ENCODE assay signal across 19 cellular contexts in the genomic region with DNA sequence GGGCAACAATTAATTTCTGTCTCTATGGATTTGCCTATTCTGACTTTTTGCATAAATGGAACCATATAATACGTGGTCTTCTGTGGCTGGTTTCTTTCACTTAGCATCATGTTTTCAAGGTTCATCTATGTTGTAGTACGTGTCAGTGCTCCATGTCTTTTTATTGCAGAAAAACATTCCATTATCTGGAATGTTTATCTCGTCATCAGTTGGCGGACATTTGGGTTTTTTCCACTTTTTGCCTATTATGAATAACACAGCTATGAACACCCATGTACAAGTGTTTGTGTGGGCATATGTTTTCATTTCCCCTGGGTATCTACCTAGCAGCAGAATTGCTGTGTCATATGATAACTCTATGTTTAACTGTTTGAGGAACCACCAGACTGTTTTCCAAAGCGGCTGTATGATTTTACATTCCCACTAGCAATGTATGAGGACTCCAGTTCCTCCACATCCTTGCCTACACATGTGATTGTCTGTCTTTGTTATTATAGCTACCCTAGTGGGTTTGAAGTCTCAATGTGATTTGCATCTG. TPM values are rescaled to one million over a fixed set of nuclear protein-coding genes. Genes with fewer than 3 reads are reported as not detected.
A peak's percentile ranks its signal among the peaks of the same experiment; 100 is the strongest.
DNase-seq lines count a peak whose midpoint lies in the region; ATAC-seq, FAIRE-seq and TF ChIP-seq lines count a peak whose summit lies in the region.
"Had no signal": no experiment of that assay in that cellular context is flagged by ENCODE, and none has a peak within 500 bp of the region (broad histone marks: within the 10 kb centered on the region; RNA-seq: fewer than 3 reads in every experiment).

No MANE protein-coding gene starts in this region.

- H3K36me3 Mint-ChIP-seq in T-helper 17 cell (ENCODE audit: low read depth) (peaks cover 2% of the 10 kb centered on the region), osteocyte (ENCODE audit: unreplicated experiment) (no peaks in the 10 kb centered on the region)

- no peak overlapping the region for H3K27ac Mint-ChIP-seq in T-helper 17 cell
- no peak overlapping the region for H3K27ac Mint-ChIP-seq in osteocyte (ENCODE audit: unreplicated experiment)
- H3K27ac Mint-ChIP-seq: CD4-positive, alpha-beta T cell had no signal

- H2AFZ ChIP-seq in HepG2 (ENCODE audit: low read length) = no peak overlapping the region

- no peaks in the 10 kb centered on the region for H3K79me2 ChIP-seq in HepG2 (ENCODE audit: insufficient read depth, low read length)

- H3K4me1 ChIP-seq in HepG2 (ENCODE audit: insufficient read depth, low read length) = no peaks in the 10 kb centered on the region
- no peaks in the 10 kb centered on the region for H3K4me1 ChIP-seq in right lobe of liver
- H3K4me1 ChIP-seq in tibial nerve = no peaks in the 10 kb centered on the region
- H3K4me1 ChIP-seq: BE2C, Caco-2 had no signal

- H3K4me1 Mint-ChIP-seq in T-helper 17 cell (peaks cover 2% of the 10 kb centered on the region), osteocyte (ENCODE audit: unreplicated experiment) (no peaks in the 10 kb centered on the region)

- DNase-seq in HepG2 (ENCODE audit: low spot score) (no peak), right lobe of liver (no peak), T-helper 17 cell (no peak), osteocyte (ENCODE audit: extremely low spot score, unreplicated experiment) (peak; percentile 6), UCSD-AML1 (lab: John Stamatoyannopoulos, UW; ENCODE audit: unreplicated experiment) (no peak), 8988T (no peak), tibial nerve (ENCODE audit: low spot score in 2 of 2) (no peak)
- DNase-seq: BE2C; C1 segment of cervical spinal cord; Caco-2; CD4-positive, alpha-beta T cell; GDM1; HCEC 1CT; IMR-90; KBM-7 had no signal

- H3K9me3 ChIP-seq in HepG2 (ENCODE audit: low read length) (no peaks in the 10 kb centered on the region), right lobe of liver (no peaks in the 10 kb centered on the region), T-helper 17 cell (ENCODE audit: control insufficient read depth, low read length, poor library complexity, severe bottlenecking) (no peaks in the 10 kb centered on the region), tibial nerve (no peaks in the 10 kb centered on the region)
- H3K9me3 ChIP-seq: BE2C, Caco-2 had no signal

- H3K4me3 Mint-ChIP-seq in T-helper 17 cell (peak overlapping the region; percentile 5), osteocyte (ENCODE audit: unreplicated experiment) (no peak overlapping the region)
- H3K4me3 Mint-ChIP-seq: CD4-positive, alpha-beta T cell had no signal

- TF ChIP-seq CTCF in HepG2 (CRISPR knock-in tag; IDR thresholded peaks at IDR 0.05) (no peak), right lobe of liver (IDR thresholded peaks at IDR 0.05) (no peak), osteocyte (IDR thresholded peaks at IDR 0.05) (no peak), tibial nerve (IDR thresholded peaks at IDR 0.05) (no peak)

- peaks cover 30% of the 10 kb centered on the region for H3K27me3 Mint-ChIP-seq in T-helper 17 cell
- H3K27me3 Mint-ChIP-seq in osteocyte (ENCODE audit: unreplicated experiment) = peaks cover 3% of the 10 kb centered on the region
- H3K27me3 Mint-ChIP-seq: CD4-positive, alpha-beta T cell had no signal

- H3K27ac ChIP-seq in HepG2 (ENCODE audit: extremely low read length, insufficient read depth, low read length) (no peak overlapping the region), right lobe of liver (no peak overlapping the region), tibial nerve (no peak overlapping the region)
- H3K27ac ChIP-seq: HL-60 had no signal

- POLR2A ChIA-PET in HepG2 (lab: Yijun Ruan, JAX) = no interaction called here

- H3K4me3 ChIP-seq in HepG2 (replicated peaks in 1 of 3; ENCODE audit: insufficient read depth in 1 of 3, low read depth in 2 of 3, low read length in 3 of 3) = no peak overlapping the region
- no peak overlapping the region for H3K4me3 ChIP-seq in right lobe of liver
- no peak overlapping the region for H3K4me3 ChIP-seq in tibial nerve

- 29% methylated on average over 5 of the region's 5 CpGs for WGBS in HepG2 (ENCODE audit: low lambda C conversion rate)
- 85% methylated on average over 5 of the region's 5 CpGs for WGBS in right lobe of liver (ENCODE audit: insufficient coverage, low coverage, low lambda C conversion rate, missing lambda C conversion rate)
- WGBS in tibial nerve, 2 donors = 76 to 78% methylated on average over 5 of the region's 5 CpGs

- in situ Hi-C loops in HepG2 (cut with HindIII; ENCODE audit: extremely low pct_ligation_motif_present, low pct_unique_long_range_greater_than_20kb) = no loop called here

- no peak for TF ChIP-seq POLR2A in HepG2 (IDR thresholded peaks at IDR 0.05; ENCODE audit: insufficient read depth in 1 of 2, low read depth in 2 of 2, low read length in 2 of 2)
- TF ChIP-seq POLR2A in right lobe of liver (IDR thresholded peaks at IDR 0.05) = no peak
- TF ChIP-seq POLR2A in tibial nerve (IDR thresholded peaks at IDR 0.05) = no peak

- CTCF ChIA-PET in HepG2 (lab: Yijun Ruan, JAX; ENCODE audit: low intra/inter-chr PET ratio, low total read pairs) = no interaction called here

- H3K27me3 ChIP-seq in HepG2 (ENCODE audit: control insufficient read depth in 1 of 2, insufficient read depth in 2 of 2, low read length in 2 of 2) (peaks cover 16 to 63% of the 10 kb centered on the region in 2 experiments), right lobe of liver (no peaks in the 10 kb centered on the region), tibial nerve (no peaks in the 10 kb centered on the region)
- H3K27me3 ChIP-seq: BE2C had no signal

- H3K9me3 Mint-ChIP-seq in osteocyte (ENCODE audit: unreplicated experiment) = no peaks in the 10 kb centered on the region
- H3K9me3 Mint-ChIP-seq: CD4-positive, alpha-beta T cell had no signal

- H3K4me2 ChIP-seq in HepG2 (ENCODE audit: low read depth, low read length) = no peak overlapping the region

- intact Hi-C loops in HepG2 (cut with micrococcal nuclease; ENCODE audit: unreplicated experiment) (no loop called here), right lobe of liver (cut with DNase I) (no loop called here)

- no peak for FAIRE-seq in HepG2 (lab: Jason Lieb, UNC)
- FAIRE-seq: D721Med, GM12892, GM18507 had no signal

- no TSS peak for BruUV-seq in HepG2 (replicated peaks; lab: Mats Ljungman, UMichigan)

- TF ChIP-seq RAD21 in HepG2 (CRISPR knock-in tag; IDR thresholded peaks at IDR 0.05) = no peak

- no peak overlapping the region for H3K9ac ChIP-seq in HepG2 (ENCODE audit: insufficient read depth, low read depth, low read length)

- TF ChIP-seq EP300 in HepG2 (IDR thresholded peaks at IDR 0.05; ENCODE audit: low read depth in 2 of 2, low read length in 2 of 2) = no peak
- TF ChIP-seq EP300 in HepG2 (CRISPR knock-in tag; IDR thresholded peaks at IDR 0.05; ENCODE audit: borderline replicate concordance) = no peak
- no peak for TF ChIP-seq EP300 in tibial nerve (IDR thresholded peaks at IDR 0.05)

- ATAC-seq in HepG2 (no peak), right lobe of liver (no peak), T-helper 17 cell (no peak)

- H3K36me3 ChIP-seq in HepG2 (replicated peaks in 1 of 2; ENCODE audit: control insufficient read depth in 1 of 2, insufficient read depth in 2 of 2, low read length in 2 of 2) (no peaks in the 10 kb centered on the region), right lobe of liver (no peaks in the 10 kb centered on the region), tibial nerve (no peaks in the 10 kb centered on the region)
- H3K36me3 ChIP-seq: BE2C had no signal

- no peaks in the 10 kb centered on the region for H4K20me1 ChIP-seq in HepG2 (ENCODE audit: insufficient read depth, low read length)

RNA-seq across cellular contexts. Expression of a gene that starts 49.9 kb away (rescaled TPM):
- not detected in 2 replicates for total RNA-seq in HepG2 (2016; rRNA removed; fragmentation: Illumina TruSeq; extraction: Trizol)
- not detected in 2 replicates for total RNA-seq in HepG2 (2016; cell fraction: cytosol; rRNA removed; fragmentation: Illumina TruSeq; extraction: Trizol; ENCODE audit: low read depth)
- not detected in 2 replicates for total RNA-seq in HepG2 (2016; cell fraction: insoluble cytoplasmic fraction; rRNA removed; fragmentation: Illumina TruSeq; extraction: Trizol)
- total RNA-seq in HepG2 (2016; cell fraction: membrane; rRNA removed; fragmentation: Illumina TruSeq; extraction: Trizol) = not detected in 2 replicates
- not detected in 2 replicates for total RNA-seq in HepG2 (2016; cell fraction: nucleus; rRNA removed; fragmentation: Illumina TruSeq; extraction: Trizol)
- 0.03 TPM in 1 of 2 replicates, not detected in the other for polyA plus RNA-seq in HepG2 (2011; rRNA removed)
- 0.01 TPM in 1 of 2 replicates, not detected in the other for polyA plus RNA-seq in HepG2 (2011; cell fraction: cytosol; rRNA removed)
- polyA plus RNA-seq in HepG2 (2011; cell fraction: nucleus; rRNA removed) = 0.11 and 0.12 TPM in 2 replicates
- polyA plus RNA-seq in HepG2 (2012) = not detected in 2 replicates
- polyA plus RNA-seq in HepG2 (2016; cell fraction: cytosol; fragmentation: Illumina TruSeq; extraction: Trizol; ENCODE audit: low read depth) = not detected in 2 replicates
- polyA plus RNA-seq in HepG2 (2016; cell fraction: insoluble cytoplasmic fraction; fragmentation: Illumina TruSeq; extraction: Trizol; ENCODE audit: low read depth) = not detected in 2 replicates
- not detected in 2 replicates for polyA plus RNA-seq in HepG2 (2016; cell fraction: membrane; fragmentation: Illumina TruSeq; extraction: Trizol; ENCODE audit: low read depth)
- not detected in 2 replicates for polyA plus RNA-seq in HepG2 (2016; cell fraction: nucleus; fragmentation: Illumina TruSeq; extraction: Trizol; ENCODE audit: insufficient read depth, low read depth)
- polyA minus RNA-seq in HepG2 (2011; rRNA and poly(A)+ RNA removed; ENCODE audit: low replicate concordance) = 0.02 TPM in 1 of 2 replicates, not detected in the other
- polyA minus RNA-seq in HepG2 (2011; cell fraction: cytosol; rRNA and poly(A)+ RNA removed) = not detected in 2 replicates
- polyA minus RNA-seq in HepG2 (2011; cell fraction: nucleus; rRNA and poly(A)+ RNA removed) = not detected in 2 replicates
- total RNA-seq in right lobe of liver = 1 to 10 TPM in 2 of 6 experiments, under 1 TPM in 3, not detected in 1; 0.21 to 2.7 (median 0.37) TPM
- total RNA-seq in T-helper 17 cell = under 1 TPM; 0.23 to 0.75 TPM
- total RNA-seq in osteocyte = not detected in 2 replicates
- total RNA-seq in tibial nerve = under 1 TPM in 2 of 4 donors, not detected in 2; 0.30 to 0.78 TPM

RNA-seq across cellular contexts. Expression of a gene that starts 59.0 kb away (rescaled TPM):
- 62.3 and 90.2 TPM in 2 replicates for total RNA-seq in HepG2 (2016; rRNA removed; fragmentation: Illumina TruSeq; extraction: Trizol)
- total RNA-seq in HepG2 (2016; cell fraction: cytosol; rRNA removed; fragmentation: Illumina TruSeq; extraction: Trizol; ENCODE audit: low read depth) = 6.7 and 7.7 TPM in 2 replicates
- 62.9 and 85.5 TPM in 2 replicates for total RNA-seq in HepG2 (2016; cell fraction: insoluble cytoplasmic fraction; rRNA removed; fragmentation: Illumina TruSeq; extraction: Trizol)
- total RNA-seq in HepG2 (2016; cell fraction: membrane; rRNA removed; fragmentation: Illumina TruSeq; extraction: Trizol) = 17.1 and 18.1 TPM in 2 replicates
- 52.7 and 54.8 TPM in 2 replicates for total RNA-seq in HepG2 (2016; cell fraction: nucleus; rRNA removed; fragmentation: Illumina TruSeq; extraction: Trizol)
- 25.7 and 28.9 TPM in 2 replicates for polyA plus RNA-seq in HepG2 (2011; rRNA removed)
- 16.1 and 24.8 TPM in 2 replicates for polyA plus RNA-seq in HepG2 (2011; cell fraction: cytosol; rRNA removed)
- polyA plus RNA-seq in HepG2 (2011; cell fraction: nucleus; rRNA removed) = 17.9 and 22.5 TPM in 2 replicates
- 43.1 and 48.6 TPM in 2 replicates for polyA plus RNA-seq in HepG2 (2012)
- polyA plus RNA-seq in HepG2 (2016; cell fraction: cytosol; fragmentation: Illumina TruSeq; extraction: Trizol; ENCODE audit: low read depth) = 4.3 and 4.7 TPM in 2 replicates
- 87.1 and 88.3 TPM in 2 replicates for polyA plus RNA-seq in HepG2 (2016; cell fraction: insoluble cytoplasmic fraction; fragmentation: Illumina TruSeq; extraction: Trizol; ENCODE audit: low read depth)
- 9.9 and 10.2 TPM in 2 replicates for polyA plus RNA-seq in HepG2 (2016; cell fraction: membrane; fragmentation: Illumina TruSeq; extraction: Trizol; ENCODE audit: low read depth)
- polyA plus RNA-seq in HepG2 (2016; cell fraction: nucleus; fragmentation: Illumina TruSeq; extraction: Trizol; ENCODE audit: insufficient read depth, low read depth) = 60.9 and 64.3 TPM in 2 replicates
- 7.4 and 11.6 TPM in 2 replicates for polyA minus RNA-seq in HepG2 (2011; rRNA and poly(A)+ RNA removed; ENCODE audit: low replicate concordance)
- 28.7 and 30.0 TPM in 2 replicates for polyA minus RNA-seq in HepG2 (2011; cell fraction: cytosol; rRNA and poly(A)+ RNA removed)
- 43.5 and 63.2 TPM in 2 replicates for polyA minus RNA-seq in HepG2 (2011; cell fraction: nucleus; rRNA and poly(A)+ RNA removed)
- total RNA-seq in right lobe of liver = 10 to 100 TPM; 15.7 to 27.9 (median 20.1) TPM
- 10 to 100 TPM; 26.4 TPM for total RNA-seq in T-helper 17 cell
- 39.8 and 40.9 TPM in 2 replicates for total RNA-seq in osteocyte
- 10 to 100 TPM; 28.4 to 42.6 (median 39.6) TPM for total RNA-seq in tibial nerve
